Comparison of ENCODE assay signal across 10 cellular contexts in the genomic region with DNA sequence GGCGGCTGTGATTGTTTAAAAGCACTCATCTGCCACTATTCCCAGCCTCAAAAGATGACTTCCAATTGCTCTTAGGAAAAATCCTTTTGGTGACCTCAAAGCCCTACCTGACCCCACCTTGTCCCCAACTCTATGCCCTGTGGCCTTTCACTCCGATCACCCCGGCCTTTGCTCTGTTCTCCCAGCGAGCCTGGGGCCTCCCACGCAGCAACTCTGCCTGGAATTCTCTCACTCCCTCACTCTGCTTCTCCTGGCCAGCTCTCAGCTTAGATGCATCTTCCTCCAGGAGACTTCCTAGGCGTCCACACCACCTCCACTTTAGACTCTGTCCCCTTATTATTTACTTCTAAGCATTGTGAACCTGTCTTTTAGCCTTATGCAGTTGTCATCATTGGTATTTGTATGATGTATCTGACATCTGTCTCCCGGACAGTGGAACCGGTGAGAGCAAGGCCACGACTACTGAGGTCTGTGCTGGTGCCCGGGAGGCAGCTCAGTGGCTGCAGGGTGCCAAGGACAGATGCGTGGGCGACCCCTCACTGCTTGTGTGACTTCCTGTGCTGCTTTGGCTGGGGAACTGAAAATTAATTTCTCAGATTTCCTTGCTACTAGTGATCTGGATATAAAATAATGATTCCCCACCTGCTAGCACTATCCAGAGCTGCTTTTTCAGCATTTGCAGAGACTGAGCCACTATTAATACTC.
DNase-seq lines count a peak whose midpoint lies in the region; ATAC-seq, FAIRE-seq and TF ChIP-seq lines count a peak whose summit lies in the region.
"Had no signal": no experiment of that assay in that cellular context is flagged by ENCODE, and none has a peak within 500 bp of the region (broad histone marks: within the 10 kb centered on the region; RNA-seq: fewer than 3 reads in every experiment).

No MANE protein-coding gene starts in this region.

- no peaks in the 10 kb centered on the region for H3K27me3 ChIP-seq in astrocyte (ENCODE audit: insufficient read depth, low read length)

- no peaks in the 10 kb centered on the region for H3K27me3 Mint-ChIP-seq in astrocyte (ENCODE audit: low read depth, unreplicated experiment)
- H3K27me3 Mint-ChIP-seq in stimulated activated memory B cell treated with anti-CD40 and anti-IgM and Interleukin-4, amounts not matched to agents 10 μg/mL and 1 μg/mL and 100 μg/mL, for 72 hours, result no peaks in the 10 kb centered on the region

- H3K4me1 ChIP-seq in astrocyte (ENCODE audit: insufficient read depth, low read length), result peaks cover 7% of the 10 kb centered on the region
- H3K4me1 ChIP-seq: parathyroid adenoma had no signal

- no peak for FAIRE-seq in astrocyte (lab: Jason Lieb, UNC)
- FAIRE-seq: colon had no signal

- H3K27ac ChIP-seq in astrocyte (ENCODE audit: low read depth, low read length), result no peak overlapping the region
- H3K27ac ChIP-seq: parathyroid adenoma had no signal

- peaks cover 38% of the 10 kb centered on the region for H3K4me1 Mint-ChIP-seq in astrocyte (ENCODE audit: low read depth, unreplicated experiment)
- peaks cover 98% of the 10 kb centered on the region for H3K4me1 Mint-ChIP-seq in stimulated activated memory B cell treated with anti-CD40 and anti-IgM and Interleukin-4, amounts not matched to agents 10 μg/mL and 1 μg/mL and 100 μg/mL, for 72 hours

- no peak overlapping the region for H3K4me3 Mint-ChIP-seq in astrocyte (ENCODE audit: unreplicated experiment)
- peak overlapping the region; percentile 52 for H3K4me3 Mint-ChIP-seq in stimulated activated memory B cell treated with anti-CD40 and anti-IgM and Interleukin-4, amounts not matched to agents 10 μg/mL and 1 μg/mL and 100 μg/mL, for 72 hours

- peaks cover 14% of the 10 kb centered on the region for H3K36me3 Mint-ChIP-seq in astrocyte (ENCODE audit: low read depth, unreplicated experiment)
- H3K36me3 Mint-ChIP-seq in stimulated activated memory B cell treated with anti-CD40 and anti-IgM and Interleukin-4, amounts not matched to agents 10 μg/mL and 1 μg/mL and 100 μg/mL, for 72 hours, result peaks cover 20% of the 10 kb centered on the region

- H3K9me3 Mint-ChIP-seq in astrocyte (ENCODE audit: unreplicated experiment), result no peaks in the 10 kb centered on the region
- H3K9me3 Mint-ChIP-seq in stimulated activated memory B cell treated with anti-CD40 and anti-IgM and Interleukin-4, amounts not matched to agents 10 μg/mL and 1 μg/mL and 100 μg/mL, for 72 hours, result no peaks in the 10 kb centered on the region

- peaks cover 49% of the 10 kb centered on the region for H4K20me1 ChIP-seq in astrocyte (ENCODE audit: insufficient read depth, low read length)

- peak; percentile 41 for ATAC-seq in GM19351 (IDR thresholded peaks at IDR 0.05; ENCODE audit: unreplicated experiment)
- ATAC-seq in HG03442 (IDR thresholded peaks at IDR 0.05; ENCODE audit: unreplicated experiment), result peak; percentile 40
- peak; percentile 75 for ATAC-seq in stimulated activated memory B cell treated with anti-CD40 and anti-IgM and Interleukin-4, amounts not matched to agents 10 μg/mL and 1 μg/mL and 100 μg/mL, for 72 hours
- no peak for ATAC-seq in HG03196 (IDR thresholded peaks at IDR 0.05; ENCODE audit: unreplicated experiment)
- no peak for ATAC-seq in HG03460 (IDR thresholded peaks at IDR 0.05; ENCODE audit: unreplicated experiment)
- ATAC-seq: Panc1 had no signal

- H3K27ac Mint-ChIP-seq in astrocyte (ENCODE audit: unreplicated experiment), result peak overlapping the region; percentile 53
- H3K27ac Mint-ChIP-seq in stimulated activated memory B cell treated with anti-CD40 and anti-IgM and Interleukin-4, amounts not matched to agents 10 μg/mL and 1 μg/mL and 100 μg/mL, for 72 hours, result peak overlapping the region; percentile 81

- no peaks in the 10 kb centered on the region for H3K36me3 ChIP-seq in astrocyte (ENCODE audit: insufficient read depth, low read length)

- no peak for TF ChIP-seq CTCF in astrocyte (IDR thresholded peaks at IDR 0.05; ENCODE audit: insufficient read depth, low read depth, low read length)

- DNase-seq in astrocyte (ENCODE audit: low read depth) (no peak), NCI-H1930 (lab: John Stamatoyannopoulos, UW) (no peak)

- H2AFZ ChIP-seq in astrocyte (ENCODE audit: low read depth, low read length), result no peak overlapping the region
- H2AFZ ChIP-seq: parathyroid adenoma had no signal

- no peaks in the 10 kb centered on the region for H3K9me3 ChIP-seq in astrocyte (ENCODE audit: insufficient read depth, low read depth, low read length)

- peaks cover 56% of the 10 kb centered on the region for H3K79me2 ChIP-seq in astrocyte (ENCODE audit: insufficient read depth, low read length)
- H3K79me2 ChIP-seq: parathyroid adenoma had no signal

- no peak overlapping the region for H3K4me3 ChIP-seq in astrocyte (ENCODE audit: insufficient read depth, low read depth, low read length)

- H3K9ac ChIP-seq in astrocyte (ENCODE audit: low read length), result no peak overlapping the region
- H3K9ac ChIP-seq: parathyroid adenoma had no signal

- H3K4me2 ChIP-seq in astrocyte (ENCODE audit: low read length), result no peak overlapping the region

Comparison
In these comparisons a context has a peak if more than half of its experiments do, and no peak if none do; other contexts are left out.
1. ATAC-seq: peak in GM19351 (single experiment), HG03442 (single experiment) and stimulated activated memory B cell treated with anti-CD40 and anti-IgM and Interleukin-4, amounts not matched to agents 10 μg/mL and 1 μg/mL and 100 μg/mL, for 72 hours (single experiment); none in HG03196 (single experiment) and HG03460 (single experiment).